In the genomic region with DNA sequence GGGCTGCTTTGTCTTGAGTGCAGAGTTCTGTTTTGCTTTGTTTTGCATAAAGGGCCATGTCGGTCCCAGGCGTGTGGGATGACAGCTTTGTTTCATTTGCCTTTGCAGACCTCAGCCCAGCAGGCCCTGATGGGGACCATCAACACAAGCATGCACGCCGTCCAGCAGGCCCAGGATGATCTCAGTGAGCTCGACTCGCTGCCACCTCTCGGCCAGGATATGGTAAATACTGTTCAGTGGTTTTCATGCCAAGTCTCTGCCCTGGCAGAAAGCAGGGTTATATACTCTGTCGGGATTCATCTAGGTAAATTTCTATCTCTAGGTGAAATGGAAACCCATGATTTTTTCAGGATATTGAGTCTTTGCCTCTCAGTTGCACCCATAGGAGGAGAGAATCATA, we compare ENCODE assay signal across 17 cellular contexts.
DNase-seq lines count a peak whose midpoint lies in the region; ATAC-seq, FAIRE-seq and TF ChIP-seq lines count a peak whose summit lies in the region.
"Had no signal": no experiment of that assay in that cellular context is flagged by ENCODE, and none has a peak within 500 bp of the region (broad histone marks: within the 10 kb centered on the region; RNA-seq: fewer than 3 reads in every experiment).

No MANE protein-coding gene starts in this region.

- TF ChIP-seq POLR2A in heart left ventricle (IDR thresholded peaks at IDR 0.05), result no peak

- H3K9me3 ChIP-seq in heart left ventricle, result no peaks in the 10 kb centered on the region
- no peaks in the 10 kb centered on the region for H3K9me3 ChIP-seq in left ventricle myocardium inferior (replicated peaks)

- H3K27me3 ChIP-seq in heart left ventricle (no peaks in the 10 kb centered on the region), left ventricle myocardium inferior (ENCODE audit: low read depth) (no peaks in the 10 kb centered on the region)

- peak in 3 of 4 donors; percentile 52 to 76 (median 54) for ATAC-seq in heart left ventricle

- intact Hi-C loops in heart left ventricle (cut with DNase I) (loop anchor here in 1 of 10 donors (5.0 kb wide), 1 partner anchor 306 kb away; the partner anchor contains the start of gene TLN2), left ventricle myocardium inferior (cut with micrococcal nuclease) (no loop called here)

- WGBS in heart left ventricle, 4 donors, result 54 to 65% (median 58%) methylated on average over 8 of the region's 8 CpGs

- H3K36me3 ChIP-seq in heart left ventricle (peaks cover 0 to 97% (median 75%) of the 10 kb centered on the region in 9 donors), left ventricle myocardium inferior (peaks cover 96% of the 10 kb centered on the region)

- DNase-seq in heart left ventricle (peak in 1 of 5 donors; percentile 45), left ventricle myocardium inferior (no peak), G401 (ENCODE audit: low spot score) (peak; percentile 11), cerebellar cortex (ENCODE audit: low spot score) (peak; percentile 7), urothelium cell line (ENCODE audit: low spot score) (no peak), GOT3 (lab: John Stamatoyannopoulos, UW) (no peak), amniotic stem cell (lab: John Stamatoyannopoulos, UW) (no peak)
- DNase-seq: C1 segment of cervical spinal cord; CD4-positive, alpha-beta memory T cell; DMS79; GDM1; HCEC 1CT; HFFc6 had no signal

- TF ChIP-seq CTCF in heart left ventricle (IDR thresholded peaks at IDR 0.05) (peak in 2 of 12 donors; percentile 14 to 20), left ventricle myocardium inferior (IDR thresholded peaks at IDR 0.05; ENCODE audit: borderline replicate concordance) (no peak)

- no peak overlapping the region for H3K4me3 ChIP-seq in heart left ventricle
- no peak overlapping the region for H3K4me3 ChIP-seq in left ventricle myocardium inferior

- FAIRE-seq in urothelium cell line (lab: Jason Lieb, UNC), result peak; percentile 50
- FAIRE-seq: A204.1, GM12892, GM19239 had no signal

- H3K4me1 ChIP-seq in heart left ventricle, result no peaks in the 10 kb centered on the region
- peaks cover 8% of the 10 kb centered on the region for H3K4me1 ChIP-seq in left ventricle myocardium inferior

- no peak overlapping the region for H3K27ac ChIP-seq in heart left ventricle
- H3K27ac ChIP-seq in left ventricle myocardium inferior (replicated peaks), result no peak overlapping the region
- H3K27ac ChIP-seq: HL-60 had no signal

- in situ Hi-C loops in G401 (cut with HindIII; ENCODE audit: low sequenced_read_pairs), result no loop called here

Comparison
In these comparisons a context has a peak if more than half of its experiments do, and no peak if none do; other contexts are left out.
1. DNase-seq: peak in G401 (single experiment) and cerebellar cortex (single experiment); none in left ventricle myocardium inferior (single experiment), urothelium cell line (single experiment), GOT3 (single experiment) and amniotic stem cell (single experiment).